16 cellular contexts compared by ENCODE assay signal in the genomic region with DNA sequence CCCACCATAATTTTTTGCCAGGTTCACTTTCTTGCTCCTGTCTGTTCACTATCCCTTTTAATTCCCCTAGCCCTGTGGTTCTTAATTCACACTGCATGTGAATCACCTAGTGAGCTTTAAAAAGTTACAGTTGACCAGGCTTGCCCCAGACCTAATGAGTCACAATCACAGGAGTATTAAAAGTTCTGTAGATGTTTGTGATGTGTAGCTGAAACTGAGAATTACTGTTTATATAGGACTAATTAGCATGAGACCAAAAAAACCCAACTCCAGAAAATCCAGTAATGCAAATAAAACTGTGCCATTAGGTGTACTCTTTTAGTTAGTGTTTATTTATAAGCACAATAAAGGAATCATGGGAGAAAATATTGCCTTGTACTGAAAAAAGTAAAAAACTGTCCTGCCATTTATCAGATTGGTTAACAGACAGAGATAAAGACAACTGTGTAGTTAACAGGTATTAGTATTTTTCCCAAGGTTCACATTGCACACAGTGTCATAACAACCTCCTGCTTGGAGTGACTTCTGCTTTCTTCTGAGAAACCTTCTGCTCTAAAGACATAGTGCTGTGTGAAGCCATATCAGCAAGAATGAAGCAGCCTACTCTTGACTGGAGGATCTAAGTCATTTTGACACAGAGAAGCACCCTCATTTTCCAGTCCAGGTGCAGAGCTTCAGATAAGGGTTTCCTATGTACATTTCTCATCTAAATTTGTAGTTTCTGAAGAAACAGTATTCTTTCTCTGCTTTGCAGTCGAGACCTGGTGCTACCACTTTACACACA. TPM values are rescaled to one million over a fixed set of nuclear protein-coding genes. Genes with fewer than 3 reads are reported as not detected.
DNase-seq lines count a peak whose midpoint lies in the region; ATAC-seq and TF ChIP-seq lines count a peak whose summit lies in the region.
"Had no signal": no experiment of that assay in that cellular context is flagged by ENCODE, and none has a peak within 500 bp of the region (broad histone marks: within the 10 kb centered on the region; RNA-seq: fewer than 3 reads in every experiment).

No MANE protein-coding gene starts in this region.

- H3K9me3 Mint-ChIP-seq in activated T-cell treated with anti-CD3 and anti-CD28 coated beads, Interleukin-2, amount 50 U/mL, for 72 hours: no peaks in the 10 kb centered on the region
- no peaks in the 10 kb centered on the region for H3K9me3 Mint-ChIP-seq in activated T-helper 17 cell treated with anti-CD3 and anti-CD28 coated beads, Interleukin-2, amount 50 U/mL, for 72 hours
- H3K9me3 Mint-ChIP-seq: central memory CD8-positive, alpha-beta T cell; immature natural killer cell; nephron had no signal

- no peak overlapping the region for H3K4me2 ChIP-seq in smooth muscle cell

- no peak overlapping the region for H3K4me3 Mint-ChIP-seq in activated T-cell treated with anti-CD3 and anti-CD28 coated beads, Interleukin-2, amount 50 U/mL, for 72 hours
- H3K4me3 Mint-ChIP-seq in activated T-helper 17 cell treated with anti-CD3 and anti-CD28 coated beads, Interleukin-2, amount 50 U/mL, for 72 hours: no peak overlapping the region
- H3K4me3 Mint-ChIP-seq: central memory CD8-positive, alpha-beta T cell; immature natural killer cell; nephron had no signal

- peaks cover 4 to 23% of the 10 kb centered on the region in 2 donors for H3K36me3 Mint-ChIP-seq in activated T-cell treated with anti-CD3 and anti-CD28 coated beads, Interleukin-2, amount 50 U/mL, for 72 hours (ENCODE audit: insufficient read depth in 2 of 2)
- peaks cover 96% of the 10 kb centered on the region for H3K36me3 Mint-ChIP-seq in activated T-helper 17 cell treated with anti-CD3 and anti-CD28 coated beads, Interleukin-2, amount 50 U/mL, for 72 hours (ENCODE audit: low read depth)

- no peak overlapping the region for H2AFZ ChIP-seq in smooth muscle cell (ENCODE audit: low read depth)

- peaks cover 10% of the 10 kb centered on the region for H3K4me1 Mint-ChIP-seq in activated T-cell treated with anti-CD3 and anti-CD28 coated beads, Interleukin-2, amount 50 U/mL, for 72 hours (ENCODE audit: low read depth)
- no peaks in the 10 kb centered on the region for H3K4me1 Mint-ChIP-seq in activated T-helper 17 cell treated with anti-CD3 and anti-CD28 coated beads, Interleukin-2, amount 50 U/mL, for 72 hours

- H3K36me3 ChIP-seq in smooth muscle cell (ENCODE audit: low read depth): no peaks in the 10 kb centered on the region
- H3K36me3 ChIP-seq: uterus had no signal

- no peak overlapping the region for H3K9ac ChIP-seq in smooth muscle cell (ENCODE audit: low read depth)

- CTCF ChIA-PET in RWPE1 (lab: Yijun Ruan, JAX): interaction anchor here (0.6 kb wide), 1 partner anchor 9 kb away, joined by 5 read pairs; no protein-coding TSS in a partner anchor

- H3K9me3 ChIP-seq in smooth muscle cell (replicated peaks; ENCODE audit: low read depth): no peaks in the 10 kb centered on the region
- H3K9me3 ChIP-seq: uterus had no signal

- H3K27ac Mint-ChIP-seq in activated T-cell treated with anti-CD3 and anti-CD28 coated beads, Interleukin-2, amount 50 U/mL, for 72 hours: peak overlapping the region; percentile 40
- H3K27ac Mint-ChIP-seq in activated T-helper 17 cell treated with anti-CD3 and anti-CD28 coated beads, Interleukin-2, amount 50 U/mL, for 72 hours: no peak overlapping the region
- H3K27ac Mint-ChIP-seq: nephron had no signal

- no peak for DNase-seq in activated T-cell treated with anti-CD3 and anti-CD28 coated beads, Interleukin-2, amount 50 U/mL, for 72 hours
- DNase-seq in activated T-cell treated with anti-CD3 and anti-CD28 coated beads, Interleukin-2, amount 50 U/mL, for 1 hour: no peak
- peak; percentile 50 for DNase-seq in RWPE1 (ENCODE audit: low spot score)
- DNase-seq in fibroblast of mammary gland (ENCODE audit: low read depth): peak; percentile 52
- DNase-seq in smooth muscle cell (lab: John Stamatoyannopoulos, UW; ENCODE audit: unreplicated experiment): no peak
- no peak for DNase-seq in DMS153 (lab: John Stamatoyannopoulos, UW)
- DNase-seq: activated effector memory CD4-positive, alpha-beta T cell treated with anti-CD3 and anti-CD28 coated beads, Interleukin-2, amount 50 U/mL, for 16 hours; immature natural killer cell; MM.1S; NCI-H345; Right ventricle myocardium superior; uterus had no signal

- no peaks in the 10 kb centered on the region for H3K27me3 ChIP-seq in smooth muscle cell (ENCODE audit: low read depth)
- H3K27me3 ChIP-seq: uterus had no signal

- peaks cover 16% of the 10 kb centered on the region for H3F3A ChIP-seq in smooth muscle cell (ENCODE audit: low read depth)

- peaks cover 64% of the 10 kb centered on the region for H3K79me2 ChIP-seq in smooth muscle cell (ENCODE audit: low read depth)

- peaks cover 7% of the 10 kb centered on the region for H3K4me1 ChIP-seq in smooth muscle cell (ENCODE audit: low read depth)
- H3K4me1 ChIP-seq: uterus had no signal

- no peak for ATAC-seq in activated T-cell treated with anti-CD3 and anti-CD28 coated beads, Interleukin-2, amount 50 U/mL, for 72 hours (replicated peaks in 1 of 2)
- ATAC-seq in HG03457 (IDR thresholded peaks at IDR 0.05; ENCODE audit: unreplicated experiment): no peak
- no peak for ATAC-seq in activated T-helper 17 cell treated with anti-CD3 and anti-CD28 coated beads, Interleukin-2, amount 50 U/mL, for 72 hours (replicated peaks)

- WGBS in smooth muscle cell (ENCODE audit: low lambda C conversion rate): 96% methylated on average over 1 of the region's 1 CpG

- POLR2A ChIA-PET in RWPE1 (lab: Yijun Ruan, JAX; ENCODE audit: low non-redundant PET): no interaction called here

- no peak overlapping the region for H3K4me3 ChIP-seq in fibroblast of mammary gland (ENCODE audit: control insufficient read depth, low read depth, low read length)
- H3K4me3 ChIP-seq in smooth muscle cell: no peak overlapping the region
- H3K4me3 ChIP-seq: uterus had no signal

- peak overlapping the region; percentile 45; the same call in 1 of the 2 replicates for H3K27ac ChIP-seq in RWPE1
- peak overlapping the region; percentile 10 for H3K27ac ChIP-seq in smooth muscle cell (ENCODE audit: low read depth)
- H3K27ac ChIP-seq: uterus had no signal

- H4K20me1 ChIP-seq in smooth muscle cell (ENCODE audit: low read depth): peaks cover 90% of the 10 kb centered on the region

- no peaks in the 10 kb centered on the region for H3K27me3 Mint-ChIP-seq in activated T-cell treated with anti-CD3 and anti-CD28 coated beads, Interleukin-2, amount 50 U/mL, for 72 hours (ENCODE audit: low read depth)
- H3K27me3 Mint-ChIP-seq in activated T-helper 17 cell treated with anti-CD3 and anti-CD28 coated beads, Interleukin-2, amount 50 U/mL, for 72 hours: no peaks in the 10 kb centered on the region
- H3K27me3 Mint-ChIP-seq: central memory CD8-positive, alpha-beta T cell had no signal

- TF ChIP-seq CTCF in RWPE1 (conservative IDR thresholded peaks at IDR 0.05; ENCODE audit: low read depth) (no peak), fibroblast of mammary gland (conservative IDR thresholded peaks at IDR 0.05; ENCODE audit: control insufficient read depth, insufficient read depth, low read depth, low read length) (no peak), smooth muscle cell (IDR thresholded peaks at IDR 0.05; ENCODE audit: borderline replicate concordance, insufficient read depth, poor library complexity, severe bottlenecking) (no peak)

RNA-seq across cellular contexts. Expression of gene VAPA, which starts 39.0 kb away (rescaled TPM):
- total RNA-seq in activated T-cell treated with anti-CD3 and anti-CD28 coated beads, Interleukin-2, amount 50 U/mL, for 72 hours: 100 to 1,000 TPM; 197 to 209 TPM
- total RNA-seq in smooth muscle cell: 350 and 386 TPM in 2 replicates
- polyA plus RNA-seq in smooth muscle cell: 315 and 334 TPM in 2 replicates
- total RNA-seq in activated T-helper 17 cell treated with anti-CD3 and anti-CD28 coated beads, Interleukin-2, amount 50 U/mL, for 72 hours: 100 to 1,000 TPM; 135 to 185 TPM

Comparison
In these comparisons a context has a peak if more than half of its experiments do, and no peak if none do; other contexts are left out.
1. DNase-seq: peak in RWPE1 (single experiment) and fibroblast of mammary gland (single experiment); none in activated T-cell treated with anti-CD3 and anti-CD28 coated beads, Interleukin-2, amount 50 U/mL, for 72 hours (0 of 2), activated T-cell treated with anti-CD3 and anti-CD28 coated beads, Interleukin-2, amount 50 U/mL, for 1 hour (single experiment), smooth muscle cell (single experiment) and DMS153 (single experiment).